In genomic region chr2:128411431-128411830, GRCh38 we compare ENCODE assay signal across 1 cellular context.
TF ChIP-seq lines count a peak whose summit lies in the region.

No MANE protein-coding gene starts in this region.

TF ChIP-seq in H1, 55 proteins besides CTCF, POLR2A, EP300 and RAD21 (continued from another document):
- no peak for TF ChIP-seq CHD7 (IDR thresholded peaks at IDR 0.05; ENCODE audit: insufficient replicate concordance, low read length)
- TF ChIP-seq TEAD4 (IDR thresholded peaks at IDR 0.05; ENCODE audit: low read depth, low read length): no peak
- TF ChIP-seq TAF7 (optimal IDR thresholded peaks at IDR 0.05; ENCODE audit: borderline replicate concordance, low read depth, low read length): no peak
- TF ChIP-seq CBX5 (IDR thresholded peaks at IDR 0.05; ENCODE audit: low read depth, low read length): no peak
